20 cellular contexts compared by ENCODE assay signal in genomic region chr1:209545423-209545822, GRCh38. TPM values are rescaled to one million over a fixed set of nuclear protein-coding genes. Genes with fewer than 3 reads are reported as not detected.
"Had no signal": no experiment of that assay in that cellular context is flagged by ENCODE, and none has a peak within 500 bp of the region (broad histone marks: within the 10 kb centered on the region; RNA-seq: fewer than 3 reads in every experiment).

No MANE protein-coding gene starts in this region.

- H3K9ac ChIP-seq: KMS-11 had no signal

- DNase-seq: IMR-90, Kasumi-1, MV-4-11, NCI-H1048, NCI-H1105, NCI-H1417, NCI-H1436 treated with DMSO at 0.1 percent for 48 hours, NCI-H1694, NCI-H187 treated with DMSO at 0.1 percent for 48 hours, NCI-H2081, NCI-H2107, NCI-H2227 treated with DMSO at 0.1 percent for 48 hours, NCI-H524, NCI-H526 treated with DMSO at 0.1 percent for 48 hours, NCI-H748 treated with DMSO at 0.1 percent for 48 hours, Right ventricle myocardium superior, RPMI8226 had no signal

- H3K27ac ChIP-seq: KMS-11 had no signal

- H3K4me2 ChIP-seq: KMS-11 had no signal

RNA-seq across cellular contexts. Expression of gene CAMK1G, which starts 38.1 kb away (rescaled TPM):
- total RNA-seq: HT-29, NCI-H460, Right ventricle myocardium superior had no signal
